In the genomic region with DNA sequence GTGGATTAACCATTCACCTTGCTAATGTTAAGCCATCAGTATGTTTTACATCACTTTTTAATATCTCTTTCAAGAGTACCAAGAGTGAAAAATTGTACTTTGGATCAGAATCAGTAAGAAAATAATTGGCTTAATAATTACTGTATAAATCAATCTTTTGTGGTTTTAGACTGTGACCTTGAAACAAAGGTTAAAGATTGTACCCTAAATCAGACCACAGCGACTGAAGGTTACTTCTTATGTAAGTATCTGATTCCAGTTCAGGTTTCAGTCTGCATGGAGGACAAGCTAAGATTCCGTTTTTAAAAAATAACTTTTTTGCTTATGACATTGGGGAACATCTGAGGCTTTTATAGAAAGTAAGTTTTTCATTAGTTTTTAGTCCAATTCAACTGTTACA, we compare ENCODE assay signal across 31 cellular contexts. TPM values are rescaled to one million over a fixed set of nuclear protein-coding genes. Genes with fewer than 3 reads are reported as not detected.
"Had no signal": no experiment of that assay in that cellular context is flagged by ENCODE, and none has a peak within 500 bp of the region (broad histone marks: within the 10 kb centered on the region; RNA-seq: fewer than 3 reads in every experiment).

No MANE protein-coding gene starts in this region.

- FAIRE-seq: colon, islet of Langerhans, keratinocyte had no signal

- H3K9me3 ChIP-seq: esophagus squamous epithelium, gastrocnemius medialis, heart right ventricle, left ventricle myocardium inferior, lower lobe of right lung, mucosa of descending colon had no signal

- H3K9me3 Mint-ChIP-seq: mesothelial cell of epicardium, naive B cell had no signal

- H3K27ac Mint-ChIP-seq: mesothelial cell of epicardium had no signal

- H3K4me3 ChIP-seq: coronary artery, dorsolateral prefrontal cortex, esophagus squamous epithelium, gastrocnemius medialis, heart right ventricle, left ventricle myocardium inferior, lower lobe of right lung, mucosa of descending colon had no signal

- H3K27ac ChIP-seq: coronary artery, dorsolateral prefrontal cortex, epithelial cell of prostate, esophagus squamous epithelium, gastrocnemius medialis, heart right ventricle, left ventricle myocardium inferior, lower lobe of right lung had no signal

- ATAC-seq: esophagus mucosa, gastrocnemius medialis, heart right ventricle, left cardiac atrium, lower lobe of right lung, mucosa of descending colon had no signal

- H3K27me3 Mint-ChIP-seq: naive B cell had no signal

- DNase-seq: dermis blood vessel endothelial cell; dorsolateral prefrontal cortex; effector CD4-positive, alpha-beta T cell; effector memory CD4-positive, alpha-beta T cell; erythroblast; esophagus squamous epithelium; foreskin fibroblast; foreskin melanocyte; gastrocnemius medialis; glutamatergic neuron; head of caudate nucleus; heart right ventricle; hippocampal formation; left cardiac atrium; left ventricle myocardium inferior; lower lobe of right lung; mesenchymal stem cell; mucosa of descending colon; naive B cell had no signal

- H3K4me1 Mint-ChIP-seq: mesothelial cell of epicardium, naive B cell had no signal

- H3K27me3 ChIP-seq: dorsolateral prefrontal cortex, esophagus squamous epithelium, gastrocnemius medialis, heart right ventricle had no signal

- H3K4me3 Mint-ChIP-seq: mesothelial cell of epicardium, naive B cell had no signal

- H3K4me1 ChIP-seq: esophagus squamous epithelium, lower lobe of right lung had no signal

RNA-seq across cellular contexts. Expression of gene ELF5, which starts 56.0 kb away (rescaled TPM):
- total RNA-seq: dermis blood vessel endothelial cell, gastrocnemius medialis, glomerular endothelial cell, heart right ventricle, kidney epithelial cell, left cardiac atrium, left ventricle myocardium inferior, lung microvascular endothelial cell, mesenteric fat pad, mucosa of descending colon, myocyte had no signal
- polyA plus RNA-seq: heart right ventricle, keratinocyte had no signal
